ENCODE assay signal across 18 cellular contexts in the genomic region with DNA sequence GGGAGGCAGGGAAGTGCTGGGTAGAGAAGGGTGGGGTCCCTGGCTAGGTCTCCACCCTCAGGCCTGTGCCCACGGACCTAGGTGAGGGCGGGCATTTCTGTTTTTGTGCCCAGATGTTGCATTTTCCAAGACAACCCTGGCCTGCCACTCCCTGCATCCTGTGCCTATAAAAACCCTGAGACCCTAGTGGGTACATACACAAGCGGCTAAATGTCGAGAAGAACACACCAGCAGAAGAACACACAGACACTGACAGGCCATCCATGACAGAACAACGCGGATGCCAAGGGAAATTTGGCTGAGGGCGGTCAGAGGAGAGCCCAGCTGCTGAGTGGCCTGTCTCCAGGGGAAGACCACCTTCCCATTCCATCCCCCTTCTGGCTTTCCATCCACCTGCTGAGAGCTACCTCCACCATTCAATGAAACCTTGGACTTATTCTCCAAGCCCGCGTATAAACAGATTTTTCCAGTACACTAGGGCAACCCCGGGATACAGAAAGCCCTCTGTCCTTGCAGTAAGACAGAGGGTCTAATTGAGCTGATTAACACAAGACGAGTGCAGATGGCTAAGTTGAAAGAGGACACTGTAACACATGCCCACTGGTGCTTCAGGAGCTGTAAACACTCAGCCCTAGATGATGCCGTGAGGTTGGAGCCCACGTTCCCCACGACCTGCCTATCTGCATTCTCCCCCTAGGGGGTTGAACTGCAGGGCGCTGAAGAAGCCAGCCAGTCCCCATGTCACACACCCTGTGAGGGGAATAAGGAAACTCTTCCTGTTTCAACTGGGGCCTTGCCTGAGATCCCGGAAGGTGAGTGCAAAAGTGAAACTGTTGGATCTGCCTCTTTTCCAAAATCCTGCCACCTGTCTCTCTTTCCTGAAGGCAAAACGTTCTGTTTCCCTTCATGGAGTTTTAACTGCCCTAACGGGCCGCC.
DNase-seq lines count a peak whose midpoint lies in the region; FAIRE-seq and TF ChIP-seq lines count a peak whose summit lies in the region.
"Had no signal": no experiment of that assay in that cellular context is flagged by ENCODE, and none has a peak within 500 bp of the region (broad histone marks: within the 10 kb centered on the region; RNA-seq: fewer than 3 reads in every experiment).

No MANE protein-coding gene starts in this region.

- no peak for TF ChIP-seq EP300 in H1 (IDR thresholded peaks at IDR 0.05; ENCODE audit: borderline replicate concordance in 1 of 2, low read depth in 2 of 2, low read length in 2 of 2)

- H3K23ac ChIP-seq in H9 (ENCODE audit: insufficient read length, low read depth, low read length), result no peak overlapping the region
- H3K23ac ChIP-seq in H1 (ENCODE audit: insufficient read length), result no peak overlapping the region
- no peak overlapping the region for H3K23ac ChIP-seq in trophoblast cell (ENCODE audit: low read length)

- no peaks in the 10 kb centered on the region; a peak in 1 of 5 replicates for H3K9me3 Mint-ChIP-seq in H9
- H3K9me3 Mint-ChIP-seq: CD4-positive, alpha-beta T cell had no signal

- H2BK120ac ChIP-seq in H9 (ENCODE audit: low read depth, low read length, poor library complexity, severe bottlenecking), result no peak overlapping the region
- H2BK120ac ChIP-seq in H1 (replicated peaks; ENCODE audit: low read depth, low read length), result no peak overlapping the region
- no peak overlapping the region for H2BK120ac ChIP-seq in trophoblast cell (ENCODE audit: insufficient read depth, low read length, poor library complexity)

- POLR2A ChIA-PET in H1 (lab: Charles Lee; ENCODE audit: partially characterized antibody), result no interaction called here

- no peak overlapping the region for H3K4ac ChIP-seq in H9 (ENCODE audit: low read depth, low read length)
- no peak overlapping the region for H3K4ac ChIP-seq in H1 (replicated peaks; ENCODE audit: insufficient read length, low read depth, low read length)
- no peak overlapping the region for H3K4ac ChIP-seq in trophoblast cell (ENCODE audit: low read depth, low read length)

- H2BK5ac ChIP-seq in H9 (ENCODE audit: insufficient read length, low read length) (no peak overlapping the region), H1 (ENCODE audit: low read depth, low read length) (0 out of 2 replicates have a peak overlapping the region, but pooled peaks have one; percentile 30), trophoblast cell (ENCODE audit: low read depth, low read length, poor library complexity) (no peak overlapping the region)

- H3K4me1 Mint-ChIP-seq in H9, result peaks cover 23 to 34% of the 10 kb centered on the region in 2 experiments

- H4K8ac ChIP-seq in H9 (replicated peaks; ENCODE audit: insufficient read length, low read depth, low read length), result no peak overlapping the region
- H4K8ac ChIP-seq in H1 (ENCODE audit: extremely low read depth, insufficient read depth, low read length), result no peak overlapping the region
- no peak overlapping the region for H4K8ac ChIP-seq in trophoblast cell (ENCODE audit: low read depth, low read length)

- H2BK15ac ChIP-seq in H9 (ENCODE audit: low read depth, low read length), result no peak overlapping the region
- H2BK15ac ChIP-seq in H1 (ENCODE audit: low read length), result no peak overlapping the region

- no peak overlapping the region; a peak in 1 of 5 replicates for H3K4me3 Mint-ChIP-seq in H9
- H3K4me3 Mint-ChIP-seq: CD4-positive, alpha-beta T cell had no signal

- no peaks in the 10 kb centered on the region for H3K4me1 ChIP-seq in H9 (ENCODE audit: insufficient read depth, low read length)
- H3K4me1 ChIP-seq in OCI-LY1 (ENCODE audit: insufficient read depth, low read length, severe bottlenecking), result peaks cover 62% of the 10 kb centered on the region
- peaks cover 0 to 7% (median 4%) of the 10 kb centered on the region in 4 experiments; a peak in 5 of 7 replicates for H3K4me1 ChIP-seq in H1 (replicated peaks in 1 of 4; ENCODE audit: control insufficient read depth in 3 of 4, insufficient read depth in 4 of 4, low read length in 3 of 4)
- H3K4me1 ChIP-seq in trophoblast cell (ENCODE audit: control insufficient read depth in 1 of 2, insufficient read depth in 2 of 2, low read length in 2 of 2), result no peaks in the 10 kb centered on the region
- H3K4me1 ChIP-seq: BE2C, SJSA1 had no signal

- no peak overlapping the region for H4K12ac ChIP-seq in trophoblast cell (ENCODE audit: low read depth, low read length)

- H2AK5ac ChIP-seq in H9 (ENCODE audit: insufficient read length, low read length), result no peak overlapping the region
- peak overlapping the region; percentile 48; the same call in 1 of the 2 replicates for H2AK5ac ChIP-seq in H1 (ENCODE audit: low read depth, low read length)
- H2AK5ac ChIP-seq in trophoblast cell (ENCODE audit: low read length), result peak overlapping the region; percentile 44

- H3K18ac ChIP-seq in H9 (ENCODE audit: insufficient read length, low read depth, low read length) (no peak overlapping the region), H1 (ENCODE audit: extremely low read depth, low read length) (no peak overlapping the region; the same call in 1 of the 2 replicates), trophoblast cell (ENCODE audit: low read length) (no peak overlapping the region)

- H3F3A ChIP-seq in OCI-LY1 (ENCODE audit: insufficient read depth, low read length), result no peaks in the 10 kb centered on the region

- TF ChIP-seq CTCF in H9 (conservative IDR thresholded peaks at IDR 0.05), result no peak
- no peak for TF ChIP-seq CTCF in OCI-LY1 (IDR thresholded peaks at IDR 0.05; ENCODE audit: low read length)
- no peak for TF ChIP-seq CTCF in H1 (IDR thresholded peaks at IDR 0.05; ENCODE audit: control extremely low read depth in 1 of 3, insufficient read depth in 1 of 3, low read depth in 1 of 3, low read length in 3 of 3)

- H3K27me3 ChIP-seq in H9 (ENCODE audit: insufficient read depth, low read length), result no peaks in the 10 kb centered on the region
- H3K27me3 ChIP-seq in OCI-LY1 (ENCODE audit: insufficient read depth, low read length), result no peaks in the 10 kb centered on the region
- no peaks in the 10 kb centered on the region for H3K27me3 ChIP-seq in H1 (replicated peaks in 1 of 4; ENCODE audit: control insufficient read depth in 3 of 4, extremely low read depth in 1 of 4, insufficient read depth in 3 of 4, low read length in 3 of 4)
- no peaks in the 10 kb centered on the region for H3K27me3 ChIP-seq in trophoblast cell (ENCODE audit: insufficient read depth, low read length)
- H3K27me3 ChIP-seq: BE2C, SJSA1 had no signal

- H2AFZ ChIP-seq in H9 (ENCODE audit: low read length) (no peak overlapping the region), OCI-LY1 (ENCODE audit: low read length) (no peak overlapping the region), H1 (ENCODE audit: low read length) (no peak overlapping the region), trophoblast cell (ENCODE audit: insufficient read depth, low read length, poor library complexity) (no peak overlapping the region)

- no peak overlapping the region for H3K14ac ChIP-seq in H9 (ENCODE audit: insufficient read depth, low read length)
- H3K14ac ChIP-seq in H1 (ENCODE audit: insufficient read length), result no peak overlapping the region
- no peak overlapping the region for H3K14ac ChIP-seq in trophoblast cell (ENCODE audit: low read length)

- WGBS in H9 (ENCODE audit: extremely low coverage, insufficient read length, low lambda C conversion rate), result no CpG with 5 or more reads among the region's 19 CpGs
- 89% methylated on average over 19 of the region's 19 CpGs; no CpG with 5 or more reads in 1 of the 2 experiments for WGBS in H1 (ENCODE audit: extremely low coverage in 1 of 2, insufficient coverage in 1 of 2, insufficient read length in 1 of 2, insufficient replicate concordance in 2 of 2, low coverage in 1 of 2, low lambda C conversion rate in 2 of 2, missing lambda C conversion rate in 1 of 2), 2 experiments
- WGBS in trophoblast cell (ENCODE audit: extremely low coverage, insufficient coverage, insufficient read length), result no CpG with 5 or more reads among the region's 19 CpGs

- H3K79me1 ChIP-seq in H9 (ENCODE audit: insufficient read depth, low read depth, low read length, poor library complexity, severe bottlenecking), result no peaks in the 10 kb centered on the region
- no peaks in the 10 kb centered on the region for H3K79me1 ChIP-seq in H1 (ENCODE audit: low read depth, low read length)
- H3K79me1 ChIP-seq in trophoblast cell (ENCODE audit: low read length), result no peaks in the 10 kb centered on the region

- H3K79me2 ChIP-seq in H9 (ENCODE audit: insufficient read depth, low read length), result no peaks in the 10 kb centered on the region
- no peaks in the 10 kb centered on the region for H3K79me2 ChIP-seq in OCI-LY1 (ENCODE audit: insufficient read depth, low read length)
- H3K79me2 ChIP-seq in H1 (ENCODE audit: control insufficient read depth in 1 of 2, insufficient read depth in 2 of 2, low read length in 2 of 2), result no peaks in the 10 kb centered on the region
- no peaks in the 10 kb centered on the region for H3K79me2 ChIP-seq in trophoblast cell (ENCODE audit: control insufficient read depth, insufficient read depth, low read length, poor library complexity)

- peaks cover 0 to under 1% (median 0%) of the 10 kb centered on the region in 3 experiments; a peak in 3 of 7 replicates for H3K36me3 Mint-ChIP-seq in H9 (ENCODE audit: insufficient read depth in 1 of 3, low read depth in 3 of 3)

- no peak overlapping the region for H4K91ac ChIP-seq in H9 (ENCODE audit: insufficient read length, low read depth, low read length)
- H4K91ac ChIP-seq in H1 (replicated peaks; ENCODE audit: insufficient read length, low read length), result no peak overlapping the region
- no peak overlapping the region for H4K91ac ChIP-seq in trophoblast cell (ENCODE audit: low read depth, low read length)

- no peak overlapping the region for H3K9ac ChIP-seq in H9 (ENCODE audit: extremely low read depth, insufficient read length, low read length)
- H3K9ac ChIP-seq in OCI-LY1 (ENCODE audit: low read length), result no peak overlapping the region; the same call in 1 of the 2 replicates
- H3K9ac ChIP-seq in H1 (replicated peaks in 1 of 4; ENCODE audit: extremely low read depth in 1 of 4, low read depth in 3 of 4, low read length in 3 of 4), result peak overlapping the region in 1 of 4 experiments; percentile 13; a peak in 1 of 7 replicates
- no peak overlapping the region for H3K9ac ChIP-seq in trophoblast cell (ENCODE audit: low read length)

- H3K4me3 ChIP-seq in OCI-LY1 (ENCODE audit: low read depth, low read length, poor library complexity, severe bottlenecking) (no peak overlapping the region), H1 (ENCODE audit: extremely low read depth in 1 of 4, insufficient read depth in 2 of 4, low read depth in 3 of 4, low read length in 4 of 4) (no peak overlapping the region), trophoblast cell (ENCODE audit: low read depth, low read length) (no peak overlapping the region)
- H3K4me3 ChIP-seq: GM12878, SJSA1 had no signal

- H3K27ac Mint-ChIP-seq in H9, result peak overlapping the region in 2 of 3 experiments; percentile 50 to 54; a peak in 3 of 7 replicates
- H3K27ac Mint-ChIP-seq: CD4-positive, alpha-beta T cell had no signal

- H4K20me1 ChIP-seq in H9 (ENCODE audit: control insufficient read depth, insufficient read depth, insufficient read length) (no peaks in the 10 kb centered on the region), OCI-LY1 (ENCODE audit: insufficient read depth, low read length) (no peaks in the 10 kb centered on the region), H1 (replicated peaks in 1 of 2; ENCODE audit: control insufficient read depth in 1 of 2, insufficient read depth in 2 of 2, low read length in 2 of 2) (no peaks in the 10 kb centered on the region)

- H3K27me3 Mint-ChIP-seq in H9 (ENCODE audit: low read depth), result no peaks in the 10 kb centered on the region; the same call in 1 of the 2 replicates
- H3K27me3 Mint-ChIP-seq: CD4-positive, alpha-beta T cell had no signal

- H2BK20ac ChIP-seq in H9 (ENCODE audit: low read depth, low read length, poor library complexity, severe bottlenecking) (no peak overlapping the region), H1 (ENCODE audit: low read length) (0 out of 2 replicates have a peak overlapping the region, but pooled peaks have one; percentile 48)

- H3K9me3 ChIP-seq in H9 (ENCODE audit: control insufficient read depth, low read depth, low read length) (no peaks in the 10 kb centered on the region), OCI-LY1 (ENCODE audit: low read length) (no peaks in the 10 kb centered on the region), H1 (ENCODE audit: insufficient read depth in 2 of 2, low read depth in 1 of 2, low read length in 1 of 2) (no peaks in the 10 kb centered on the region), trophoblast cell (ENCODE audit: insufficient read depth, low read depth, low read length) (no peaks in the 10 kb centered on the region)
- H3K9me3 ChIP-seq: BE2C, SJSA1 had no signal

- H3T11ph ChIP-seq in H9 (ENCODE audit: low read length), result no peak overlapping the region

- no peak for TF ChIP-seq POLR2A in H1 (IDR thresholded peaks at IDR 0.05; ENCODE audit: control extremely low read depth in 1 of 2, low read depth in 2 of 2, low read length in 2 of 2)

- H3K27ac ChIP-seq in H9 (ENCODE audit: insufficient read length, low read depth, low read length), result no peak overlapping the region
- peak overlapping the region; percentile 86 for H3K27ac ChIP-seq in OCI-LY1 (ENCODE audit: low read depth, low read length, poor library complexity, severe bottlenecking)
- H3K27ac ChIP-seq in H1 (ENCODE audit: low read depth, low read length), result no peak overlapping the region
- no peak overlapping the region for H3K27ac ChIP-seq in trophoblast cell (ENCODE audit: low read depth, low read length)
- H3K27ac ChIP-seq: SJSA1 had no signal

- no peak for FAIRE-seq in H1 (lab: Jason Lieb, UNC)
- FAIRE-seq: G401.6, GM12878 had no signal

- no peak overlapping the region for H3K4me2 ChIP-seq in H9 (ENCODE audit: insufficient read depth, insufficient read length, low read length)
- peak overlapping the region; percentile 21; the same call in 1 of the 2 replicates for H3K4me2 ChIP-seq in OCI-LY1 (ENCODE audit: low read length)
- 0 out of 4 replicates have a peak overlapping the region, but pooled peaks of 1 of the 2 experiments have one; percentile 28 for H3K4me2 ChIP-seq in H1 (ENCODE audit: insufficient read depth in 1 of 2, low read depth in 2 of 2, low read length in 2 of 2)
- H3K4me2 ChIP-seq in trophoblast cell (ENCODE audit: low read length), result no peak overlapping the region

- CTCF ChIA-PET in H1 (lab: Charles Lee; ENCODE audit: partially characterized antibody), result interaction anchor here (0.6 kb wide), 1 partner anchor 835 kb away, joined by 3 read pairs; no protein-coding TSS in a partner anchor

- no peaks in the 10 kb centered on the region for H3K36me3 ChIP-seq in OCI-LY1 (ENCODE audit: insufficient read depth, low read length)
- H3K36me3 ChIP-seq in H1 (ENCODE audit: control insufficient read depth in 2 of 4, insufficient read depth in 4 of 4, low read length in 3 of 4), result no peaks in the 10 kb centered on the region; a peak in 1 of 8 replicates
- H3K36me3 ChIP-seq in trophoblast cell (ENCODE audit: control insufficient read depth in 1 of 2, insufficient read depth in 2 of 2, low read length in 2 of 2), result no peaks in the 10 kb centered on the region
- H3K36me3 ChIP-seq: BE2C, SJSA1 had no signal

- no peaks in the 10 kb centered on the region for H3K9me2 ChIP-seq in OCI-LY1 (ENCODE audit: low read depth, low read length)

- no peaks in the 10 kb centered on the region for H3K23me2 ChIP-seq in H9 (ENCODE audit: insufficient read length, low read depth, low read length, poor library complexity, severe bottlenecking)
- no peaks in the 10 kb centered on the region for H3K23me2 ChIP-seq in H1 (ENCODE audit: low read depth, low read length)

- H4K5ac ChIP-seq in H9 (ENCODE audit: insufficient read length, low read depth, low read length), result no peak overlapping the region
- H4K5ac ChIP-seq in H1 (ENCODE audit: insufficient read length, low read depth, low read length), result no peak overlapping the region

- H3K56ac ChIP-seq in H9 (ENCODE audit: insufficient read length, low read depth, low read length) (no peak overlapping the region), H1 (replicated peaks; ENCODE audit: insufficient read length, low read depth, low read length) (no peak overlapping the region)

- H2BK12ac ChIP-seq in H9 (ENCODE audit: insufficient read length, low read depth, low read length) (no peak overlapping the region), H1 (ENCODE audit: low read depth, low read length) (0 out of 2 replicates have a peak overlapping the region, but pooled peaks have one; percentile 17), trophoblast cell (ENCODE audit: low read length) (no peak overlapping the region)

- TF ChIP-seq RAD21 in H1 (IDR thresholded peaks at IDR 0.05 in 1 of 2, conservative IDR thresholded peaks at IDR 0.05 in 1 of 2; ENCODE audit: low read depth in 2 of 2, low read length in 2 of 2), result no peak

- DNase-seq in H9, result no peak
- no peak for DNase-seq in H1 (ENCODE audit: low read depth in 1 of 2, low spot score in 2 of 2)
- no peak for DNase-seq in trophoblast cell
- no peak for DNase-seq in GF-D8 (lab: John Stamatoyannopoulos, UW)
- no peak for DNase-seq in NCI-H1694 treated with DMSO at 0.1 percent for 48 hours (lab: John Stamatoyannopoulos, UW)
- no peak for DNase-seq in mucosa of gallbladder (ENCODE audit: low spot score)
- DNase-seq: BE2C; CD4-positive, alpha-beta T cell; DMS79 treated with DMSO at 0.1 percent for 48 hours; NCI-H1048; NCI-H1436 treated with DMSO at 0.1 percent for 48 hours; NCI-H2081; NCI-H526; SW 1271 had no signal
